Comparison of ENCODE assay signal across 1 cellular context in the genomic region with DNA sequence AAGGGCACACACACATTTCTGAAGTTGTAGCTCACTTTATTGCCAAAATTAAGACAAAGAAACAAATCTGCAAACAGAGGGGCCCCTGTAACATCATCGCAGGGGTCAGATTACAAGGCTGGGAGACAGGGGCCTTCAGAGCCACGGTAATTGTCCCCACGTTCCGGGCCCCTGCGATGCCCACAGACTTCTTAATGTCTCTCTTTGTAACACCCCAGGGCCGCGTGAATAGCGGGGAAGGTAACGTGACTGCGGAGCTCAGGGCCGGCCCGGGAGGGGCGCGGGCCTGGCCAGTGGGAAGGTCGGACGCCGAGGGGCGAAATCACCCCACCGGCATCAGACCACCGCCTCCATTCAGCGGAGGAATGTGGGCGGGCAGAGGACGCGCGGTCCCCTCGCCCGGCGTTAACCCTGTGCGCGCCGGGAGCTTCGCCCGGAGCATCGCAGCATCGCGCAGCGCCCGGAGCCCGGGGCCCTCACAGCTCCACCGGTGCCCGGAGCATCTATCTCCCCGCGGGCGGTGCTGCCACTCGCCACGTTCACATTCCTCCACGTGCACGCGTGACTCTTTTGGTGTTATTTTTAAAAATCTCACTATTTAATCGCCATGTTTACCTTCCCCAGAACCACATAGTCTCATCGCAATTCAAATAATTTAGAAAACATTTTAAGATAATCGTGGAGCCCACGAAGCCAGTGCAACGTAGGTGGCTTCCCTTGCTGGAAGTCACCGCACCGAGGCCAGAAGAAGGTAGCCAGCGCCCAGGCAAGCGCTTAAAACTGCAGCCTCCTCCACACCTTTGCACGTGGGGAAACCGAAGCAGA.
TF ChIP-seq lines count a peak whose summit lies in the region.

No MANE protein-coding gene starts in this region.

TF ChIP-seq in WTC11, 78 proteins besides CTCF, POLR2A, EP300 and RAD21 (continued from another document and continues in another):
- no peak for TF ChIP-seq PRDM15 (CRISPR knock-in tag; IDR thresholded peaks at IDR 0.05)
- peak; percentile 98 for TF ChIP-seq TEAD1 (CRISPR knock-in tag; IDR thresholded peaks at IDR 0.05)
- no peak for TF ChIP-seq GRHL2 (CRISPR knock-in tag; IDR thresholded peaks at IDR 0.05; ENCODE audit: insufficient replicate concordance, severe bottlenecking)
- peak; percentile 91 for TF ChIP-seq USF2 (CRISPR knock-in tag; IDR thresholded peaks at IDR 0.05)
- TF ChIP-seq KAT7 (CRISPR knock-in tag; IDR thresholded peaks at IDR 0.05; ENCODE audit: borderline replicate concordance): peak; percentile 92; the same call in 1 of the 2 replicates
- TF ChIP-seq ZNF423 (CRISPR knock-in tag; IDR thresholded peaks at IDR 0.05): peak; percentile 75
- peak; percentile 91 for TF ChIP-seq MYBL2 (CRISPR knock-in tag; IDR thresholded peaks at IDR 0.05)
- no peak; the same call in 1 of the 2 replicates for TF ChIP-seq TCF7 (CRISPR knock-in tag; IDR thresholded peaks at IDR 0.05; ENCODE audit: low read depth)
- TF ChIP-seq SMAD3 (CRISPR knock-in tag; IDR thresholded peaks at IDR 0.05; ENCODE audit: borderline replicate concordance): no peak
- no peak; the same call in 1 of the 2 replicates for TF ChIP-seq RELA (CRISPR knock-in tag; IDR thresholded peaks at IDR 0.05; ENCODE audit: borderline replicate concordance)
- no peak for TF ChIP-seq AR (CRISPR knock-in tag; IDR thresholded peaks at IDR 0.05)
- TF ChIP-seq JAZF1 (CRISPR knock-in tag; IDR thresholded peaks at IDR 0.05): no peak
- TF ChIP-seq, protein P1, sequence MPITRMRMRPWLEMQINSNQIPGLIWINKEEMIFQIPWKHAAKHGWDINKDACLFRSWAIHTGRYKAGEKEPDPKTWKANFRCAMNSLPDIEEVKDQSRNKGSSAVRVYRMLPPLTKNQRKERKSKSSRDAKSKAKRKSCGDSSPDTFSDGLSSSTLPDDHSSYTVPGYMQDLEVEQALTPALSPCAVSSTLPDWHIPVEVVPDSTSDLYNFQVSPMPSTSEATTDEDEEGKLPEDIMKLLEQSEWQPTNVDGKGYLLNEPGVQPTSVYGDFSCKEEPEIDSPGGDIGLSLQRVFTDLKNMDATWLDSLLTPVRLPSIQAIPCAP (CRISPR knock-in tag; IDR thresholded peaks at IDR 0.05): no peak
- TF ChIP-seq SMAD4 (CRISPR knock-in tag; IDR thresholded peaks at IDR 0.05): peak; percentile 33; the same call in 1 of the 2 replicates
- 0 out of 2 replicates have a peak, but pooled peaks have one; percentile 48 for TF ChIP-seq ATF1 (CRISPR knock-in tag; IDR thresholded peaks at IDR 0.05)
- 0 out of 2 replicates have a peak, but pooled peaks have one; percentile 8 for TF ChIP-seq PRRX2 (CRISPR knock-in tag; IDR thresholded peaks at IDR 0.05)
- no peak for TF ChIP-seq ERG (CRISPR knock-in tag; IDR thresholded peaks at IDR 0.05)
- TF ChIP-seq ZNF317 (CRISPR knock-in tag; IDR thresholded peaks at IDR 0.05; ENCODE audit: borderline replicate concordance, low read depth): peak; percentile 23; the same call in 1 of the 2 replicates
- no peak for TF ChIP-seq ZNF396 (CRISPR knock-in tag; IDR thresholded peaks at IDR 0.05; ENCODE audit: borderline replicate concordance)
- TF ChIP-seq ATF6 (CRISPR knock-in tag; IDR thresholded peaks at IDR 0.05): no peak
- TF ChIP-seq CREM (CRISPR knock-in tag; IDR thresholded peaks at IDR 0.05): peak; percentile 59; the same call in 1 of the 2 replicates
- no peak for TF ChIP-seq IRF2 (CRISPR knock-in tag; IDR thresholded peaks at IDR 0.05; ENCODE audit: borderline replicate concordance, low read depth)
- TF ChIP-seq ELF4 (CRISPR knock-in tag; IDR thresholded peaks at IDR 0.05; ENCODE audit: low read depth): no peak
- peak; percentile 53; the same call in 1 of the 2 replicates for TF ChIP-seq ZNF232 (CRISPR knock-in tag; IDR thresholded peaks at IDR 0.05)
- 0 out of 2 replicates have a peak, but pooled peaks have one; percentile 35 for TF ChIP-seq GABPB1 (CRISPR knock-in tag; IDR thresholded peaks at IDR 0.05)
- no peak for TF ChIP-seq NR2C2 (CRISPR knock-in tag; IDR thresholded peaks at IDR 0.05)
- TF ChIP-seq CDX4 (CRISPR knock-in tag; IDR thresholded peaks at IDR 0.05; ENCODE audit: borderline replicate concordance): no peak
- TF ChIP-seq ZNF512 (CRISPR knock-in tag; IDR thresholded peaks at IDR 0.05; ENCODE audit: borderline replicate concordance): no peak
- TF ChIP-seq, protein P2, sequence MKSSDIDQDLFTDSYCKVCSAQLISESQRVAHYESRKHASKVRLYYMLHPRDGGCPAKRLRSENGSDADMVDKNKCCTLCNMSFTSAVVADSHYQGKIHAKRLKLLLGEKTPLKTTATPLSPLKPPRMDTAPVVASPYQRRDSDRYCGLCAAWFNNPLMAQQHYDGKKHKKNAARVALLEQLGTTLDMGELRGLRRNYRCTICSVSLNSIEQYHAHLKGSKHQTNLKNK (CRISPR knock-in tag; IDR thresholded peaks at IDR 0.05): no peak
- TF ChIP-seq, protein P3, sequence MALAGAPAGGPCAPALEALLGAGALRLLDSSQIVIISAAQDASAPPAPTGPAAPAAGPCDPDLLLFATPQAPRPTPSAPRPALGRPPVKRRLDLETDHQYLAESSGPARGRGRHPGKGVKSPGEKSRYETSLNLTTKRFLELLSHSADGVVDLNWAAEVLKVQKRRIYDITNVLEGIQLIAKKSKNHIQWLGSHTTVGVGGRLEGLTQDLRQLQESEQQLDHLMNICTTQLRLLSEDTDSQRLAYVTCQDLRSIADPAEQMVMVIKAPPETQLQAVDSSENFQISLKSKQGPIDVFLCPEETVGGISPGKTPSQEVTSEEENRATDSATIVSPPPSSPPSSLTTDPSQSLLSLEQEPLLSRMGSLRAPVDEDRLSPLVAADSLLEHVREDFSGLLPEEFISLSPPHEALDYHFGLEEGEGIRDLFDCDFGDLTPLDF (CRISPR knock-in tag; IDR thresholded peaks at IDR 0.05): peak; percentile 53; the same call in 1 of the 2 replicates
- TF ChIP-seq SP1 (CRISPR knock-in tag; conservative IDR thresholded peaks at IDR 0.05): peak; percentile 99
- TF ChIP-seq EMX1 (CRISPR knock-in tag; IDR thresholded peaks at IDR 0.05): no peak; the same call in 1 of the 2 replicates
- no peak for TF ChIP-seq ZNF416 (CRISPR knock-in tag; IDR thresholded peaks at IDR 0.05)
